In genomic region chr1:228830954-228831481, GRCh38 we compare ENCODE assay signal across 8 cellular contexts.
DNase-seq lines count a peak whose midpoint lies in the region; ATAC-seq and TF ChIP-seq lines count a peak whose summit lies in the region.

No MANE protein-coding gene starts in this region.

- H3K36me3 ChIP-seq in right atrium auricular region = no peaks in the 10 kb centered on the region

- peaks cover 5% of the 10 kb centered on the region for H3K4me1 ChIP-seq in foreskin keratinocyte
- no peaks in the 10 kb centered on the region for H3K4me1 ChIP-seq in right atrium auricular region

- H3K27me3 ChIP-seq in foreskin keratinocyte = peaks cover 35% of the 10 kb centered on the region
- H3K27me3 ChIP-seq in right atrium auricular region = no peaks in the 10 kb centered on the region

- in situ Hi-C loops in KBM-7 (cut with MboI; ENCODE audit: low pct_unique_long_range_greater_than_20kb, low sequenced_read_pairs) = no loop called here

- no peaks in the 10 kb centered on the region for H3K9me3 ChIP-seq in right atrium auricular region

- H3K27ac ChIP-seq in foreskin keratinocyte (no peak overlapping the region), right atrium auricular region (no peak overlapping the region)

- ATAC-seq in GM21526 (IDR thresholded peaks at IDR 0.05; ENCODE audit: low FRiP score, unreplicated experiment) = peak; percentile 62
- peak; percentile 91 for ATAC-seq in foreskin keratinocyte

- no peak overlapping the region for H3K4me3 ChIP-seq in right atrium auricular region

- no peak for TF ChIP-seq CTCF in foreskin keratinocyte (conservative IDR thresholded peaks at IDR 0.05)
- no peak for TF ChIP-seq CTCF in right atrium auricular region (IDR thresholded peaks at IDR 0.05)

- DNase-seq in GM04503 (ENCODE audit: low read depth) (peak; percentile 13), HK-2 (ENCODE audit: unreplicated experiment) (peak; percentile 43), foreskin keratinocyte (peak; percentile 41 to 74), KBM-7 (no peak), right atrium auricular region (ENCODE audit: low spot score) (no peak), GF-D8 (lab: John Stamatoyannopoulos, UW) (no peak), COLO668 (lab: John Stamatoyannopoulos, UW; ENCODE audit: unreplicated experiment) (no peak)

Comparison
In these comparisons a context has a peak if more than half of its experiments do, and no peak if none do; other contexts are left out.
1. DNase-seq: peak in GM04503 (single experiment), HK-2 (single experiment) and foreskin keratinocyte (2 of 2); none in KBM-7 (single experiment), right atrium auricular region (single experiment), GF-D8 (single experiment) and COLO668 (single experiment).